In genomic region chr5:168301593-168302388, GRCh38 we compare ENCODE assay signal across 12 cellular contexts. TPM values are rescaled to one million over a fixed set of nuclear protein-coding genes. Genes with fewer than 3 reads are reported as not detected.
DNase-seq lines count a peak whose midpoint lies in the region; ATAC-seq and TF ChIP-seq lines count a peak whose summit lies in the region.
"Had no signal": no experiment of that assay in that cellular context is flagged by ENCODE, and none has a peak within 500 bp of the region (broad histone marks: within the 10 kb centered on the region; RNA-seq: fewer than 3 reads in every experiment).

No MANE protein-coding gene starts in this region.

- peaks cover 0 to 3% of the 10 kb centered on the region in 2 donors for H3K36me3 ChIP-seq in duodenal mucosa (ENCODE audit: control insufficient read depth in 1 of 2, insufficient read depth in 2 of 2, low read length in 2 of 2)
- no peaks in the 10 kb centered on the region for H3K36me3 ChIP-seq in mucosa of rectum (ENCODE audit: control insufficient read depth in 2 of 2, insufficient read depth in 2 of 2, low read length in 2 of 2)
- no peaks in the 10 kb centered on the region for H3K36me3 ChIP-seq in prostate gland

- H3K4me1 ChIP-seq in duodenal mucosa (ENCODE audit: control insufficient read depth in 1 of 2, insufficient read depth in 2 of 2, low read length in 2 of 2) (peaks cover 27 to 34% of the 10 kb centered on the region in 2 donors), mucosa of rectum (ENCODE audit: control insufficient read depth in 2 of 2, insufficient read depth in 2 of 2, low read length in 2 of 2) (peaks cover 4 to 18% of the 10 kb centered on the region in 2 donors), prostate gland (replicated peaks) (no peaks in the 10 kb centered on the region)

- H3K27ac Mint-ChIP-seq in stimulated activated naive CD8-positive, alpha-beta T cell treated with anti-CD3 and anti-CD28 coated beads, Interleukin-15, amount 100 ng/mL, for 72 hours, result no peak overlapping the region

- H3K27ac ChIP-seq in duodenal mucosa (ENCODE audit: low read depth, low read length) (peak overlapping the region; percentile 57), mucosa of rectum (ENCODE audit: low read depth in 2 of 2, low read length in 2 of 2) (peak overlapping the region; percentile 24 to 60), prostate gland (no peak overlapping the region)

- H3K9ac ChIP-seq in duodenal mucosa (ENCODE audit: low read depth in 1 of 2, low read length in 2 of 2), result peak overlapping the region; percentile 8 to 19
- H3K9ac ChIP-seq in mucosa of rectum (ENCODE audit: low read depth in 1 of 2, low read length in 2 of 2), result peak overlapping the region in 1 of 2 donors; percentile 38

- peak overlapping the region in 1 of 2 donors; percentile 38 for H3K4me3 ChIP-seq in duodenal mucosa (ENCODE audit: low read depth in 1 of 2, low read length in 2 of 2)
- peak overlapping the region in 1 of 2 donors; percentile 33 for H3K4me3 ChIP-seq in mucosa of rectum (ENCODE audit: low read length in 2 of 2)
- H3K4me3 ChIP-seq in prostate gland, result no peak overlapping the region

- H3K9me3 ChIP-seq in duodenal mucosa (ENCODE audit: control insufficient read depth in 1 of 2, low read length in 2 of 2), result no peaks in the 10 kb centered on the region
- no peaks in the 10 kb centered on the region for H3K9me3 ChIP-seq in mucosa of rectum (ENCODE audit: control insufficient read depth in 2 of 2, low read length in 2 of 2)
- no peaks in the 10 kb centered on the region for H3K9me3 ChIP-seq in prostate gland

- TF ChIP-seq CTCF in prostate gland (IDR thresholded peaks at IDR 0.05), result no peak

- intact Hi-C loops in prostate gland (cut with DNase I), result no loop called here

- ATAC-seq in stimulated activated naive CD8-positive, alpha-beta T cell treated with anti-CD3 and anti-CD28 coated beads, Interleukin-15, amount 100 ng/mL, for 72 hours, result no peak
- ATAC-seq in HG02884 (IDR thresholded peaks at IDR 0.05; ENCODE audit: unreplicated experiment), result no peak

- H3K9me3 Mint-ChIP-seq in stimulated activated naive CD8-positive, alpha-beta T cell treated with anti-CD3 and anti-CD28 coated beads, Interleukin-15, amount 100 ng/mL, for 72 hours, result no peaks in the 10 kb centered on the region
- H3K9me3 Mint-ChIP-seq: CD14-positive monocyte had no signal

- DNase-seq in EH (ENCODE audit: low read depth) (peak; percentile 39), NCI-H226 (peak; percentile 95), prostate gland (ENCODE audit: low spot score) (no peak), SKM-1 (lab: John Stamatoyannopoulos, UW; ENCODE audit: unreplicated experiment) (no peak)
- no peak for DNase-seq in stimulated activated naive CD8-positive, alpha-beta T cell treated with anti-CD3 and anti-CD28 coated beads, Interleukin-15, amount 100 ng/mL, for 72 hours
- DNase-seq: aorta, KG1, SHP77 had no signal

- 63% methylated on average over 10 of the region's 10 CpGs for WGBS in prostate gland

- H3K27me3 ChIP-seq in duodenal mucosa (ENCODE audit: control insufficient read depth in 1 of 2, insufficient read depth in 2 of 2, low read length in 2 of 2), result no peaks in the 10 kb centered on the region
- no peaks in the 10 kb centered on the region for H3K27me3 ChIP-seq in mucosa of rectum (ENCODE audit: control insufficient read depth in 2 of 2, insufficient read depth in 2 of 2, low read length in 2 of 2)
- H3K27me3 ChIP-seq in prostate gland (replicated peaks; ENCODE audit: insufficient read depth), result no peaks in the 10 kb centered on the region

- TF ChIP-seq POLR2A in prostate gland (IDR thresholded peaks at IDR 0.05), result no peak

- H3K27me3 Mint-ChIP-seq in stimulated activated naive CD8-positive, alpha-beta T cell treated with anti-CD3 and anti-CD28 coated beads, Interleukin-15, amount 100 ng/mL, for 72 hours, result peaks cover 21% of the 10 kb centered on the region

- no peak overlapping the region for H3K4me3 Mint-ChIP-seq in stimulated activated naive CD8-positive, alpha-beta T cell treated with anti-CD3 and anti-CD28 coated beads, Interleukin-15, amount 100 ng/mL, for 72 hours
- H3K4me3 Mint-ChIP-seq: CD14-positive monocyte had no signal

- no peaks in the 10 kb centered on the region for H3K4me1 Mint-ChIP-seq in stimulated activated naive CD8-positive, alpha-beta T cell treated with anti-CD3 and anti-CD28 coated beads, Interleukin-15, amount 100 ng/mL, for 72 hours
- H3K4me1 Mint-ChIP-seq: CD14-positive monocyte had no signal

RNA-seq across cellular contexts. Expression of gene WWC1, which starts 10.3 kb away (rescaled TPM):
- 10 to 100 TPM; 45.3 to 52.6 TPM for total RNA-seq in prostate gland

Comparison
In these comparisons a context has a peak if more than half of its experiments do, and no peak if none do; other contexts are left out.
1. DNase-seq: peak in EH (single experiment) and NCI-H226 (single experiment); none in prostate gland (single experiment), SKM-1 (single experiment) and stimulated activated naive CD8-positive, alpha-beta T cell treated with anti-CD3 and anti-CD28 coated beads, Interleukin-15, amount 100 ng/mL, for 72 hours (0 of 2).
2. H3K27ac ChIP-seq: peak in duodenal mucosa (single experiment) and mucosa of rectum (2 of 2); none in prostate gland (0 of 2).